Comparison of ENCODE assay signal across 20 cellular contexts in genomic region chr3:141835557-141836224, GRCh38. TPM values are rescaled to one million over a fixed set of nuclear protein-coding genes. Genes with fewer than 3 reads are reported as not detected.
DNase-seq lines count a peak whose midpoint lies in the region; ATAC-seq, FAIRE-seq and TF ChIP-seq lines count a peak whose summit lies in the region.
"Had no signal": no experiment of that assay in that cellular context is flagged by ENCODE, and none has a peak within 500 bp of the region (broad histone marks: within the 10 kb centered on the region; RNA-seq: fewer than 3 reads in every experiment).

No MANE protein-coding gene starts in this region.

- DNase-seq in A549 (ENCODE audit: low read depth in 1 of 2, low spot score in 1 of 2) (peak; percentile 19 to 30), LHCN-M2 (ENCODE audit: low read depth) (peak; percentile 47), GM12878 (ENCODE audit: low read depth, low spot score) (no peak), epithelial cell of prostate (ENCODE audit: low read depth, low spot score) (peak; percentile 14), aorta (no peak), left colon (no peak), EL (no peak)
- no peak for DNase-seq in activated CD8-positive, alpha-beta memory T cell treated with anti-CD3 and anti-CD28 coated beads for 24 hours
- DNase-seq: BE2C; CD4-positive, alpha-beta memory T cell; COR-L47; DND-41; GF-D8; GM23248; H7 had no signal

- no peaks in the 10 kb centered on the region for H3K4me1 ChIP-seq in A549
- no peaks in the 10 kb centered on the region for H3K4me1 ChIP-seq in GM12878 (ENCODE audit: control insufficient read depth, insufficient read depth, low read length)
- H3K4me1 ChIP-seq in aorta (ENCODE audit: control insufficient read depth in 1 of 2, insufficient read depth in 2 of 2, low read length in 2 of 2) = no peaks in the 10 kb centered on the region
- H3K4me1 ChIP-seq: BE2C had no signal

- CTCF ChIA-PET in A549 (lab: Yijun Ruan, JAX) = no interaction called here
- CTCF ChIA-PET in GM12878 (lab: Yijun Ruan, JAX) = no interaction called here

- ATAC-seq in A549 (peak in 1 of 2 experiments; percentile 47; a peak in 2 of 6 replicates), GM12878 (no peak), aorta (ENCODE audit: low FRiP score) (no peak), left colon (no peak)

- WGBS in A549 (ENCODE audit: missing lambda C conversion rate) = 76% methylated on average over 15 of the region's 15 CpGs
- WGBS in GM12878 (ENCODE audit: insufficient coverage, insufficient replicate concordance, low lambda C conversion rate, missing lambda C conversion rate) = 70% methylated on average over 15 of the region's 15 CpGs
- 92 to 94% methylated on average over 15 of the region's 15 CpGs for WGBS in aorta, 2 donors

- RAD21 ChIA-PET in GM12878 (lab: Charles Lee; ENCODE audit: unreplicated experiment) = no interaction called here

- H3K27me3 ChIP-seq in GM12878 (replicated peaks in 1 of 2; ENCODE audit: control insufficient read depth in 2 of 2, insufficient read depth in 2 of 2, low read length in 1 of 2) (no peaks in the 10 kb centered on the region), aorta (ENCODE audit: control insufficient read depth in 1 of 2, insufficient read depth in 2 of 2, low read length in 1 of 2) (no peaks in the 10 kb centered on the region)
- H3K27me3 ChIP-seq: BE2C had no signal

- TF ChIP-seq CTCF in A549 (IDR thresholded peaks at IDR 0.05) (no peak), GM12878 (IDR thresholded peaks at IDR 0.05 in 2 of 3, conservative IDR thresholded peaks at IDR 0.05 in 1 of 3; ENCODE audit: control insufficient read depth in 2 of 3, extremely low read depth in 1 of 3, insufficient read depth in 1 of 3, low read depth in 3 of 3, low read length in 3 of 3) (no peak)

- POLR2A ChIA-PET in A549 (lab: Yijun Ruan, JAX) = no interaction called here
- POLR2A ChIA-PET in GM12878 (lab: Charles Lee) = no interaction called here

- H4K20me1 ChIP-seq in GM12878 (ENCODE audit: control insufficient read depth, insufficient read depth) = no peaks in the 10 kb centered on the region

- no peak for FAIRE-seq in A549 (lab: Jason Lieb, UNC)
- FAIRE-seq in GM12878 (lab: Jason Lieb, UNC) = no peak
- FAIRE-seq: A204.1, D721Med, GM18507 had no signal

- H3K9me3 ChIP-seq in A549 (no peaks in the 10 kb centered on the region), GM12878 (replicated peaks; ENCODE audit: control insufficient read depth, insufficient read depth, low read length) (no peaks in the 10 kb centered on the region), aorta (ENCODE audit: control insufficient read depth, low read length) (no peaks in the 10 kb centered on the region)
- H3K9me3 ChIP-seq: BE2C had no signal

- intact Hi-C loops in GM12878 (cut with micrococcal nuclease; ENCODE audit: unreplicated experiment) = no loop called here
- intact Hi-C loops in aorta (cut with DNase I) = no loop called here
- intact Hi-C loops in left colon (cut with DNase I, micrococcal nuclease) = no loop called here

- H3K9ac ChIP-seq in GM12878 (ENCODE audit: control insufficient read depth, insufficient read depth, low read length) = no peak overlapping the region
- H3K9ac ChIP-seq: GM23248 had no signal

- no peaks in the 10 kb centered on the region for H3K79me2 ChIP-seq in GM12878 (ENCODE audit: control insufficient read depth, insufficient read depth, low read length)

- BruUV-seq in GM12878 (replicated peaks; lab: Mats Ljungman, UMichigan) = no TSS peak

- H3K4me2 ChIP-seq in A549 (no peak overlapping the region), GM12878 (ENCODE audit: control insufficient read depth, insufficient read depth) (no peak overlapping the region)

- TF ChIP-seq POLR2A in A549 (IDR thresholded peaks at IDR 0.05; ENCODE audit: low read length) (no peak), GM12878 (IDR thresholded peaks at IDR 0.05; ENCODE audit: low read depth, low read length) (no peak)

- SMC1A ChIA-PET in GM12878 (lab: Charles Lee; ENCODE audit: uncharacterized antibody, unreplicated experiment) = no interaction called here

- in situ Hi-C loops in GM12878 (cut with MboI) = no loop called here

- no peak overlapping the region for H3K27ac ChIP-seq in A549
- H3K27ac ChIP-seq in GM12878 (ENCODE audit: control insufficient read depth, insufficient read depth) = no peak overlapping the region
- H3K27ac ChIP-seq in epithelial cell of prostate = no peak overlapping the region
- no peak overlapping the region for H3K27ac ChIP-seq in aorta (ENCODE audit: low read depth in 1 of 2, low read length in 2 of 2)
- H3K27ac ChIP-seq: C4-2B, GM23248, HL-60 had no signal

- H3K36me3 ChIP-seq in GM12878 (ENCODE audit: control insufficient read depth in 2 of 2, insufficient read depth in 2 of 2, low read length in 1 of 2) (no peaks in the 10 kb centered on the region), aorta (ENCODE audit: control insufficient read depth in 1 of 2, insufficient read depth in 2 of 2, low read length in 1 of 2) (no peaks in the 10 kb centered on the region)
- H3K36me3 ChIP-seq: BE2C had no signal

- H3K4me3 ChIP-seq in A549 (no peak overlapping the region), GM12878 (no peak overlapping the region), aorta (ENCODE audit: low read length in 2 of 2) (no peak overlapping the region)
- H3K4me3 ChIP-seq: GM23248 had no signal

- no peak for TF ChIP-seq EP300 in A549 (IDR thresholded peaks at IDR 0.05)
- no peak for TF ChIP-seq EP300 in GM12878 (IDR thresholded peaks at IDR 0.05; ENCODE audit: borderline replicate concordance in 1 of 2, control insufficient read depth in 1 of 2, low read depth in 2 of 2, low read length in 2 of 2)

- TF ChIP-seq RAD21 in A549 (conservative IDR thresholded peaks at IDR 0.05 in 1 of 2, IDR thresholded peaks at IDR 0.05 in 1 of 2) = no peak
- TF ChIP-seq RAD21 in GM12878 (IDR thresholded peaks at IDR 0.05; ENCODE audit: insufficient read depth, low read depth, low read length) = no peak

- H2AFZ ChIP-seq in GM12878 (ENCODE audit: control insufficient read depth, low read depth, low read length) = no peak overlapping the region
- H2AFZ ChIP-seq: GM23248 had no signal

TF ChIP-seq in A549, 52 proteins besides CTCF, POLR2A, EP300 and RAD21 (continues in another document):
- TF ChIP-seq NFE2L2 (conservative IDR thresholded peaks at IDR 0.05; ENCODE audit: low read length) (no peak), FOXS1 (CRISPR knock-in tag; IDR thresholded peaks at IDR 0.05) (no peak), EHMT2 (IDR thresholded peaks at IDR 0.05; ENCODE audit: low read depth) (no peak), HOXB13 (CRISPR knock-in tag; IDR thresholded peaks at IDR 0.05; ENCODE audit: low read depth) (no peak), GATA3 (IDR thresholded peaks at IDR 0.05; ENCODE audit: borderline replicate concordance) (no peak), HES2 (IDR thresholded peaks at IDR 0.05) (no peak), ZNF302 (CRISPR knock-in tag; IDR thresholded peaks at IDR 0.05) (no peak), ZC3H11A (IDR thresholded peaks at IDR 0.05) (no peak), RFX5 (IDR thresholded peaks at IDR 0.05) (no peak), NR3C1 (IDR thresholded peaks at IDR 0.05) (no peak)

TF ChIP-seq in GM12878, 131 proteins besides CTCF, POLR2A, EP300 and RAD21:
- TF ChIP-seq BCL3 (IDR thresholded peaks at IDR 0.05; ENCODE audit: borderline replicate concordance, insufficient read depth, low read depth, low read length, poor library complexity, severe bottlenecking) (peak; percentile 38), USF1 (IDR thresholded peaks at IDR 0.05; ENCODE audit: borderline replicate concordance, extremely low read length, insufficient read depth, low read depth, low read length) (no peak)

RNA-seq across cellular contexts. Expression of gene ATP1B3, which starts 40.8 kb away (rescaled TPM):
- polyA plus RNA-seq in A549 (2011; rRNA removed) (292 and 306 TPM in 2 replicates), A549 (2017; fragmentation: RNase III; extraction: RNeasy Plus Mini Kit Qiagen cat#74134 plus additional on column Dnase treatment) (207 to 230 TPM (median 226 TPM) in 3 replicates), GM12878 (2011; rRNA removed) (109 and 113 TPM in 2 replicates), GM12878 (2014; fragmentation: Illumina TruSeq; extraction: Trizol) (86.5 and 87.4 TPM in 2 replicates), GM12878 (2014; fragmentation: Nextera tagmentation; extraction: Ambion mirVana) (100 to 1,000 TPM in 1 of 2 experiments, 10 to 100 TPM in 1; 41.4 to 102 TPM), GM12878 (2014; rRNA removed) (54.7 and 60.7 TPM in 2 replicates), GM12878 (2016; fragmentation: Nextera tagmentation; extraction: Ambion mirVana) (100 to 1,000 TPM; 182 to 200 TPM), aorta (100 to 1,000 TPM in 1 of 2 donors, 10 to 100 TPM in 1; 94.9 to 142 TPM)
- polyA plus RNA-seq in A549 (2012; cell fraction: cytosol; rRNA removed) = 80.0 and 109 TPM in 2 replicates
- polyA plus RNA-seq in A549 (2012; cell fraction: nucleus; rRNA removed) = 45.8 and 79.9 TPM in 2 replicates
- 93.5 and 111 TPM in 2 replicates for polyA minus RNA-seq in A549 (2011; rRNA and poly(A)+ RNA removed)
- total RNA-seq in LHCN-M2 (2014; rRNA removed) (54.0 and 60.3 TPM in 2 replicates), GM12878 (2014; rRNA removed) (34.3 and 42.5 TPM in 2 replicates), GM12878 (2014; rRNA removed; fragmentation: Illumina TruSeq; extraction: Trizol) (61.5 and 65.1 TPM in 2 replicates), GM12878 (2021) (102 and 107 TPM in 2 replicates), aorta (100 to 1,000 TPM; 127 to 128 TPM), left colon (100 to 1,000 TPM; 397 to 503 TPM)
- 134 TPM for polyA plus RNA-seq in LHCN-M2 (2012)
- total RNA-seq in GM12878 (2013; cell fraction: nucleolus; rRNA removed) = 41.3 and 43.7 TPM in 2 replicates
- polyA plus RNA-seq in GM12878 (2011; ENCODE audit: low read depth) = 94.0 TPM
- 51.1 and 81.6 TPM in 2 replicates for polyA plus RNA-seq in GM12878 (2011; cell fraction: cytosol; rRNA removed)
- polyA plus RNA-seq in GM12878 (2011; cell fraction: nucleus; rRNA removed) = 42.2 and 54.1 TPM in 2 replicates
- polyA plus RNA-seq in GM12878 (2012) = 82.6 and 90.7 TPM in 2 replicates
- 49.8 and 113 TPM in 2 replicates for polyA minus RNA-seq in GM12878 (2011; rRNA and poly(A)+ RNA removed)
- 27.0 and 30.8 TPM in 2 replicates for polyA minus RNA-seq in GM12878 (2011; cell fraction: cytosol; rRNA and poly(A)+ RNA removed)
- polyA minus RNA-seq in GM12878 (2011; cell fraction: nucleus; rRNA and poly(A)+ RNA removed) = 14.0 and 23.4 TPM in 2 replicates

Comparison
In these comparisons a context has a peak if more than half of its experiments do, and no peak if none do; other contexts are left out.
1. DNase-seq: peak in A549 (2 of 2), LHCN-M2 (single experiment) and epithelial cell of prostate (single experiment); none in GM12878 (single experiment), aorta (0 of 2), left colon (0 of 2), activated CD8-positive, alpha-beta memory T cell treated with anti-CD3 and anti-CD28 coated beads for 24 hours (single experiment) and EL (single experiment).
2. Of the 24 proteins assayed by ChIP-seq in both GM12878 and A549: peak only in GM12878: BCL3; only in A549: none; in both: none; in neither: 23.